Comparison of ENCODE assay signal across 9 cellular contexts in genomic region chr13:26072335-26072734, GRCh38. TPM values are rescaled to one million over a fixed set of nuclear protein-coding genes. Genes with fewer than 3 reads are reported as not detected.
A peak's percentile ranks its signal among the peaks of the same experiment; 100 is the strongest.
DNase-seq lines count a peak whose midpoint lies in the region; ATAC-seq, FAIRE-seq and TF ChIP-seq lines count a peak whose summit lies in the region.
"Not testable (repeated sequence)": the region's sequence is repeated elsewhere in the genome, so short reads cannot be mapped to it uniquely, and the experiment has no call there.
"Had no signal": no experiment of that assay in that cellular context is flagged by ENCODE, and none has a peak within 500 bp of the region (broad histone marks: within the 10 kb centered on the region; RNA-seq: fewer than 3 reads in every experiment).

No MANE protein-coding gene starts in this region.

- POLR2A ChIA-PET in SK-N-SH (lab: Yijun Ruan, JAX); endothelial cell of umbilical vein (lab: Charles Lee); naive thymus-derived CD8-positive, alpha-beta T cell (lab: Charles Lee): not testable (repeated sequence)

- H3K9me3 ChIP-seq in SK-N-SH; adrenal gland (replicated peaks in 1 of 3); endothelial cell of umbilical vein (replicated peaks; ENCODE audit: control insufficient read depth, insufficient read depth, low read length); right cardiac atrium (ENCODE audit: control insufficient read depth, low read length): not testable (repeated sequence)

- CTCF ChIA-PET in SK-N-SH (lab: Yijun Ruan, JAX), result interaction anchor here (8.2 kb wide), 1 partner anchor 496 kb away, joined by 97 read pairs; no protein-coding TSS in a partner anchor
- CTCF ChIA-PET in endothelial cell of umbilical vein (lab: Charles Lee), result interaction anchor here (0.6 to 3.0 kb wide), 4 partner anchors 243 to 498 kb away, joined by 3 to 68 read pairs (median 4); no protein-coding TSS in a partner anchor

- BruUV-seq in endothelial cell of umbilical vein (replicated peaks; lab: Mats Ljungman, UMichigan), result not testable (repeated sequence)

- H3K9me2 ChIP-seq in SK-N-SH, result not testable (repeated sequence)

- intact Hi-C loops in adrenal gland (cut with DNase I), result not testable (repeated sequence)
- intact Hi-C loops in endothelial cell of umbilical vein (cut with micrococcal nuclease), result loop anchor here (1.0 kb wide), 1 partner anchor 498 kb away; no protein-coding TSS in a partner anchor
- intact Hi-C loops in right cardiac atrium (cut with DNase I), result loop anchor here in 1 of 4 donors (5.0 to 10.0 kb wide), 2 partner anchors 495 to 1068 kb away; no protein-coding TSS in a partner anchor

- H2AFZ ChIP-seq in SK-N-SH (ENCODE audit: low read depth); endothelial cell of umbilical vein (ENCODE audit: low read depth, low read length): not testable (repeated sequence)

- peak; percentile 11 for DNase-seq in DMS53 (lab: John Stamatoyannopoulos, UW)
- not testable (repeated sequence) for DNase-seq in SK-N-SH; adrenal gland; right cardiac atrium; type B pancreatic cell (ENCODE audit: extremely low spot score, unreplicated experiment)
- DNase-seq in endothelial cell of umbilical vein (ENCODE audit: low read depth, low spot score), result peak; percentile 24
- DNase-seq in naive thymus-derived CD8-positive, alpha-beta T cell, result peak in 3 of 10 donors; percentile 9 to 14 (median 11)

- H3K36me3 ChIP-seq in SK-N-SH (replicated peaks in 1 of 2; ENCODE audit: control insufficient read depth in 1 of 2, insufficient read depth in 2 of 2, low read length in 1 of 2); adrenal gland (replicated peaks in 1 of 2); endothelial cell of umbilical vein (ENCODE audit: control insufficient read depth in 2 of 2, extremely low read depth in 1 of 2, insufficient read depth in 2 of 2, low read length in 2 of 2): not testable (repeated sequence)

- H3K27ac Mint-ChIP-seq in naive thymus-derived CD8-positive, alpha-beta T cell; type B pancreatic cell: not testable (repeated sequence)

- not testable (repeated sequence) for H3K4me1 Mint-ChIP-seq in naive thymus-derived CD8-positive, alpha-beta T cell; type B pancreatic cell (ENCODE audit: unreplicated experiment)

- not testable (repeated sequence) for TF ChIP-seq EP300 in SK-N-SH (IDR thresholded peaks at IDR 0.05; ENCODE audit: borderline replicate concordance in 1 of 2, low read depth in 1 of 2, low read length in 1 of 2)

- peak; percentile 62 for ATAC-seq in HG02678 (IDR thresholded peaks at IDR 0.05; ENCODE audit: unreplicated experiment)
- peak; percentile 64 to 66 for ATAC-seq in right cardiac atrium
- ATAC-seq in naive thymus-derived CD8-positive, alpha-beta T cell, result peak; percentile 37 to 59

- not testable (repeated sequence) for H3K27ac ChIP-seq in SK-N-SH (ENCODE audit: low read depth in 2 of 2, low read length in 1 of 2); adrenal gland; endothelial cell of umbilical vein (ENCODE audit: insufficient read depth, low read depth, low read length); right cardiac atrium (ENCODE audit: low read length)

- not testable (repeated sequence) for TF ChIP-seq POLR2A in adrenal gland (IDR thresholded peaks at IDR 0.05); endothelial cell of umbilical vein (IDR thresholded peaks at IDR 0.05; ENCODE audit: low read depth, low read length)

- H3K4me1 ChIP-seq in SK-N-SH (ENCODE audit: control insufficient read depth in 1 of 2, insufficient read depth in 2 of 2, low read depth in 1 of 2, low read length in 1 of 2); adrenal gland (replicated peaks in 1 of 2); endothelial cell of umbilical vein (ENCODE audit: control insufficient read depth, extremely low read depth, insufficient read depth, low read length); right cardiac atrium (ENCODE audit: control insufficient read depth, insufficient read depth, low read length): not testable (repeated sequence)

- H3F3A ChIP-seq in SK-N-SH (replicated peaks; ENCODE audit: insufficient read depth), result not testable (repeated sequence)

- H4K20me1 ChIP-seq in SK-N-SH (ENCODE audit: insufficient read depth); endothelial cell of umbilical vein (replicated peaks; ENCODE audit: control insufficient read depth, extremely low read depth, insufficient read depth, low read length): not testable (repeated sequence)

- not testable (repeated sequence) for H3K4me2 ChIP-seq in SK-N-SH; endothelial cell of umbilical vein (ENCODE audit: insufficient read depth, low read length)

- H3K27me3 ChIP-seq in SK-N-SH (ENCODE audit: insufficient read depth); adrenal gland; endothelial cell of umbilical vein (ENCODE audit: control insufficient read depth in 2 of 2, insufficient read depth in 2 of 2, low read length in 2 of 2); right cardiac atrium (ENCODE audit: control insufficient read depth, insufficient read depth): not testable (repeated sequence)

- FAIRE-seq in endothelial cell of umbilical vein (lab: Jason Lieb, UNC), result peak; percentile 99

- not testable (repeated sequence) for H3K9me3 Mint-ChIP-seq in naive thymus-derived CD8-positive, alpha-beta T cell; type B pancreatic cell

- not testable (repeated sequence) for H3K4me3 Mint-ChIP-seq in naive thymus-derived CD8-positive, alpha-beta T cell; type B pancreatic cell

- H3K4me3 ChIP-seq in SK-N-SH (ENCODE audit: low read depth in 2 of 2, low read length in 1 of 2); adrenal gland; endothelial cell of umbilical vein (replicated peaks in 1 of 3; ENCODE audit: insufficient read depth in 1 of 3, low read depth in 1 of 3, low read length in 3 of 3); right cardiac atrium (ENCODE audit: low read length): not testable (repeated sequence)

- 10% methylated on average over 5 of the region's 7 CpGs for WGBS in SK-N-SH (ENCODE audit: low lambda C conversion rate)
- 8 to 14% (median 10%) methylated on average over 5 of the region's 7 CpGs for WGBS in adrenal gland, 4 donors
- WGBS in right cardiac atrium, result 10% methylated on average over 5 of the region's 7 CpGs

- H3K27me3 Mint-ChIP-seq in naive thymus-derived CD8-positive, alpha-beta T cell, result peaks cover 14 to 60% (median 32%) of the 10 kb centered on the region in 5 donors
- H3K27me3 Mint-ChIP-seq in type B pancreatic cell, result peaks cover 11% of the 10 kb centered on the region

- TF ChIP-seq RAD21 in SK-N-SH (IDR thresholded peaks at IDR 0.05; ENCODE audit: low read length), result not testable (repeated sequence)

- H3K36me3 Mint-ChIP-seq in naive thymus-derived CD8-positive, alpha-beta T cell; type B pancreatic cell: not testable (repeated sequence)

- H3K9ac ChIP-seq in SK-N-SH; endothelial cell of umbilical vein (replicated peaks; ENCODE audit: extremely low read depth, insufficient read depth, low read length): not testable (repeated sequence)

- TF ChIP-seq CTCF in SK-N-SH (IDR thresholded peaks at IDR 0.05), result peak; percentile 53
- peak in 4 of 6 experiments; percentile 15 to 56 (median 32) for TF ChIP-seq CTCF in adrenal gland (IDR thresholded peaks at IDR 0.05)
- TF ChIP-seq CTCF in endothelial cell of umbilical vein (IDR thresholded peaks at IDR 0.05; ENCODE audit: extremely low read depth in 1 of 2, insufficient read depth in 1 of 2, low read depth in 1 of 2, low read length in 2 of 2), result not testable (repeated sequence)
- peak; percentile 42 for TF ChIP-seq CTCF in type B pancreatic cell (conservative IDR thresholded peaks at IDR 0.05)

- not testable (repeated sequence) for H3K79me2 ChIP-seq in SK-N-SH (ENCODE audit: insufficient read depth); endothelial cell of umbilical vein (ENCODE audit: control insufficient read depth, insufficient read depth, low read length)

- dilution Hi-C loops in endothelial cell of umbilical vein (cut with MboI; ENCODE audit: extremely low pct_ligation_motif_present, low sequenced_read_pairs), result not testable (repeated sequence)

- not testable (repeated sequence) for H3K9me1 ChIP-seq in endothelial cell of umbilical vein (replicated peaks; ENCODE audit: control insufficient read depth, extremely low read depth, insufficient read depth, low read length)

RNA-seq across cellular contexts. Expression of gene SHISA2, which starts 20.5 kb away (rescaled TPM):
- polyA plus RNA-seq in SK-N-SH (2012; rRNA removed) (not detected in 2 replicates), adrenal gland (under 1 TPM in 2 of 3 donors, not detected in 1; 0.07 to 0.13 TPM), endothelial cell of umbilical vein (1.5 TPM in 2 replicates), right cardiac atrium (0.07 TPM)
- not detected in 2 replicates for polyA plus RNA-seq in SK-N-SH (2012; cell fraction: cytosol; rRNA removed)
- not detected in 2 replicates for polyA plus RNA-seq in SK-N-SH (2012; cell fraction: nucleus; rRNA removed)
- total RNA-seq in adrenal gland (under 1 TPM in 4 of 8 donors, not detected in 4; 0.07 to 0.85 (median 0.36) TPM), endothelial cell of umbilical vein (2.5 and 4.7 TPM in 2 replicates), right cardiac atrium (under 1 TPM in 3 of 4 donors, not detected in 1; 0.12 to 0.34 (median 0.22) TPM), type B pancreatic cell (ENCODE audit: low replicate concordance) (10.0 and 25.7 TPM in 2 replicates)
- 0.82 and 1.2 TPM in 2 replicates for polyA plus RNA-seq in endothelial cell of umbilical vein (2011; cell fraction: cytosol; rRNA removed)
- 0.64 and 1.0 TPM in 2 replicates for polyA plus RNA-seq in endothelial cell of umbilical vein (2011; cell fraction: nucleus; rRNA removed)
- polyA plus RNA-seq in endothelial cell of umbilical vein (2012), result 0.60 and 2.4 TPM in 2 replicates
- polyA minus RNA-seq in endothelial cell of umbilical vein, result 2.8 and 5.6 TPM in 2 replicates
- not detected for polyA minus RNA-seq in endothelial cell of umbilical vein (2011; cell fraction: cytosol; rRNA and poly(A)+ RNA removed)
- 0.53 and 1.7 TPM in 2 replicates for polyA minus RNA-seq in endothelial cell of umbilical vein (2011; cell fraction: nucleus; rRNA and poly(A)+ RNA removed)
- total RNA-seq in naive thymus-derived CD8-positive, alpha-beta T cell, result 1 to 10 TPM; 1.1 to 1.5 TPM
- polyA plus RNA-seq in naive thymus-derived CD8-positive, alpha-beta T cell, result 1 to 10 TPM in 1 of 3 donors, under 1 TPM in 2; 0.37 to 1.8 (median 0.58) TPM
- polyA plus RNA-seq: IgD-negative memory B cell had no signal
